ENCODE assay signal across 8 cellular contexts in the genomic region with DNA sequence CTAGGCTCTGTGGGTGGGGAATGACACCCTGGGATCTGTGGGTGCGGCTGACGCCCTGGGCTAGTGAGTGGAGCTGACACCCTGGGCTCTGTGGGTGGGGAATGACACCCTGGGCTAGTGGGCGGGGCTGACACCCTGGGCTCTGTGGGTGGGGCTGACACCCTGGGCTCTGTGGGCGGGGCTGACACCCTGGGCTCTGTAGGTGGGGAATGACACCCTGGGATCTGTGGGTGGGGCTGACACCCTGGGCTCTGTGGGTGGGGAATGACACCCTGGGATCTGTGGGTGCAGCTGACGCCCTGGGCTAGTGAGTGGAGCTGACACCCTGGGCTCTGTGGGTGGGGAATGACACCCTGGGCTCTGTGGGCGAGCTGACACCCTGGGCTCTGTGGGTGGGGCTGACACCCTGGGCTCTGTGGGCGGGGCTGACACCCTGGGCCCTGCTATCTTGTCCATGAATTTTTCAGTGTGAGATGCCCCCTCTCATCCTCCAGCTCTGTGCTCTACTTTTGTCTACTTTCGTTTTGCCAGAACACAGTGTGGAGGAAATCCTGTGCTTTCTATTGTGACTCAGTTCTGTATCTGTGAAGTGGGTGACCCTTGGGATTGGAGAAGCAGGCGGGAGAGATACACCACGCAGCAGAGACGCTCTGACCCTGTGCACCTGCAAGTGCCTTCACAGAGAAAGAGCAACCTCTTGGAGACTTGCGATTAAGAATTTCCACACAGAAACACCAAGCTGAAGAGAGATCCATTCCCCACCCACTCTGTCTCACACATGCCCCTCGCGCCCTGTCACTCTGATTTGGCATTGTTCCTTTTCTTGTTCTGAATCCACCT.
A peak's percentile ranks its signal among the peaks of the same experiment; 100 is the strongest.
DNase-seq lines count a peak whose midpoint lies in the region; ATAC-seq, FAIRE-seq and TF ChIP-seq lines count a peak whose summit lies in the region.
"Not testable (repeated sequence)": the region's sequence is repeated elsewhere in the genome, so short reads cannot be mapped to it uniquely, and the experiment has no call there.

No MANE protein-coding gene starts in this region.

- not testable (repeated sequence) for H3K9ac ChIP-seq in KMS-11; GM12878 (ENCODE audit: control insufficient read depth, insufficient read depth, low read length)

- peak; percentile 14 for DNase-seq in A172 (ENCODE audit: low spot score)
- peak; percentile 56 to 60 for DNase-seq in activated CD4-positive, alpha-beta T cell treated with anti-CD3 and anti-CD28 coated beads for 4 hours
- peak; percentile 22 to 30 for DNase-seq in activated T-cell treated with anti-CD3 and anti-CD28 coated beads, Interleukin-2, amount 50 U/mL, for 72 hours
- not testable (repeated sequence) for DNase-seq in GM12878 (ENCODE audit: low read depth, low spot score); progenitor cell of endocrine pancreas (ENCODE audit: low spot score, unreplicated experiment)
- peak; percentile 49 for DNase-seq in left cardiac atrium
- peak; percentile 47 for DNase-seq in stimulated activated CD8-positive, alpha-beta memory T cell treated with anti-CD3 and anti-CD28 coated beads, Interleukin-4, amount 100 ng/mL, for 48 hours

- not testable (repeated sequence) for H3K4me3 ChIP-seq in KMS-11 (IDR thresholded peaks at IDR 0.05; ENCODE audit: insufficient read depth, low read depth, low read length); GM12878

- not testable (repeated sequence) for H3K4me1 Mint-ChIP-seq in activated T-cell treated with anti-CD3 and anti-CD28 coated beads, Interleukin-2, amount 50 U/mL, for 72 hours (ENCODE audit: low read depth)
- H3K4me1 Mint-ChIP-seq in progenitor cell of endocrine pancreas (ENCODE audit: low read depth): peaks cover 13% of the 10 kb centered on the region

- H3K36me3 ChIP-seq in KMS-11 (ENCODE audit: insufficient read depth); GM12878 (ENCODE audit: control insufficient read depth in 2 of 2, insufficient read depth in 2 of 2, low read length in 1 of 2): not testable (repeated sequence)

- 13% methylated on average over 14 of the region's 14 CpGs for WGBS in GM12878 (ENCODE audit: insufficient coverage, insufficient replicate concordance, low lambda C conversion rate, missing lambda C conversion rate)

- TF ChIP-seq RAD21 in GM12878 (IDR thresholded peaks at IDR 0.05; ENCODE audit: insufficient read depth, low read depth, low read length): not testable (repeated sequence)

- not testable (repeated sequence) for H3K79me2 ChIP-seq in KMS-11 (ENCODE audit: insufficient read depth, low read depth); GM12878 (ENCODE audit: control insufficient read depth, insufficient read depth, low read length)

- H3K27ac ChIP-seq in KMS-11; GM12878 (ENCODE audit: control insufficient read depth, insufficient read depth): not testable (repeated sequence)

- not testable (repeated sequence) for H3K36me3 Mint-ChIP-seq in activated T-cell treated with anti-CD3 and anti-CD28 coated beads, Interleukin-2, amount 50 U/mL, for 72 hours (ENCODE audit: insufficient read depth in 2 of 2); progenitor cell of endocrine pancreas (ENCODE audit: insufficient read depth)

- POLR2A ChIA-PET in GM12878 (lab: Charles Lee): not testable (repeated sequence)

- H3K27me3 ChIP-seq in KMS-11 (ENCODE audit: insufficient read depth, low read depth); GM12878 (replicated peaks in 1 of 2; ENCODE audit: control insufficient read depth in 2 of 2, insufficient read depth in 2 of 2, low read length in 1 of 2): not testable (repeated sequence)

- RAD21 ChIA-PET in GM12878 (lab: Charles Lee; ENCODE audit: unreplicated experiment): not testable (repeated sequence)

- H3K4me1 ChIP-seq in KMS-11 (ENCODE audit: low read depth, poor library complexity, severe bottlenecking): peaks cover 16% of the 10 kb centered on the region
- not testable (repeated sequence) for H3K4me1 ChIP-seq in GM12878 (ENCODE audit: control insufficient read depth, insufficient read depth, low read length)

- not testable (repeated sequence) for BruUV-seq in GM12878 (replicated peaks; lab: Mats Ljungman, UMichigan)

- TF ChIP-seq POLR2A in GM12878 (IDR thresholded peaks at IDR 0.05; ENCODE audit: low read depth, low read length): not testable (repeated sequence)

- CTCF ChIA-PET in GM12878 (lab: Yijun Ruan, JAX): not testable (repeated sequence)

- not testable (repeated sequence) for H3K9me3 ChIP-seq in GM12878 (replicated peaks; ENCODE audit: control insufficient read depth, insufficient read depth, low read length)

- H3K4me2 ChIP-seq in KMS-11 (peak overlapping the region; percentile 24; the same call in 1 of the 2 replicates), GM12878 (ENCODE audit: control insufficient read depth, insufficient read depth) (peak overlapping the region; percentile 42)

- not testable (repeated sequence) for TF ChIP-seq EP300 in GM12878 (IDR thresholded peaks at IDR 0.05; ENCODE audit: borderline replicate concordance in 1 of 2, control insufficient read depth in 1 of 2, low read depth in 2 of 2, low read length in 2 of 2)

- FAIRE-seq in GM12878 (lab: Jason Lieb, UNC): not testable (repeated sequence)

- H3K4me3 Mint-ChIP-seq in activated T-cell treated with anti-CD3 and anti-CD28 coated beads, Interleukin-2, amount 50 U/mL, for 72 hours: peak overlapping the region in 1 of 2 donors; percentile 62
- H3K4me3 Mint-ChIP-seq in progenitor cell of endocrine pancreas (ENCODE audit: low read depth): not testable (repeated sequence)

- not testable (repeated sequence) for H4K20me1 ChIP-seq in KMS-11 (ENCODE audit: insufficient read depth); GM12878 (ENCODE audit: control insufficient read depth, insufficient read depth)

- H3K27ac Mint-ChIP-seq in activated T-cell treated with anti-CD3 and anti-CD28 coated beads, Interleukin-2, amount 50 U/mL, for 72 hours: peak overlapping the region; percentile 58
- H3K27ac Mint-ChIP-seq in progenitor cell of endocrine pancreas: peak overlapping the region; percentile 38

- H3K27me3 Mint-ChIP-seq in activated T-cell treated with anti-CD3 and anti-CD28 coated beads, Interleukin-2, amount 50 U/mL, for 72 hours (ENCODE audit: low read depth); progenitor cell of endocrine pancreas: not testable (repeated sequence)

- intact Hi-C loops in GM12878 (cut with micrococcal nuclease; ENCODE audit: unreplicated experiment): not testable (repeated sequence)
- intact Hi-C loops in left cardiac atrium (cut with DNase I): loop anchor here in 1 of 2 donors (2.0 kb wide), 1 partner anchor 134 kb away; no protein-coding TSS in a partner anchor

- not testable (repeated sequence) for TF ChIP-seq CTCF in KMS-11 (conservative IDR thresholded peaks at IDR 0.05; ENCODE audit: low read depth, low read length); GM12878 (IDR thresholded peaks at IDR 0.05 in 2 of 3, conservative IDR thresholded peaks at IDR 0.05 in 1 of 3; ENCODE audit: control insufficient read depth in 2 of 3, extremely low read depth in 1 of 3, insufficient read depth in 1 of 3, low read depth in 3 of 3, low read length in 3 of 3); progenitor cell of endocrine pancreas (IDR thresholded peaks at IDR 0.05; ENCODE audit: unreplicated experiment)

- peak; percentile 51 to 68 for ATAC-seq in activated T-cell treated with anti-CD3 and anti-CD28 coated beads, Interleukin-2, amount 50 U/mL, for 72 hours (replicated peaks in 1 of 2)
- ATAC-seq in GM12878 (peak; percentile 15; the same call in 2 of the 3 replicates), left cardiac atrium (peak; percentile 70 to 80)

- not testable (repeated sequence) for H2AFZ ChIP-seq in KMS-11 (ENCODE audit: low read depth); GM12878 (ENCODE audit: control insufficient read depth, low read depth, low read length)

- in situ Hi-C loops in GM12878 (cut with MboI): not testable (repeated sequence)

- SMC1A ChIA-PET in GM12878 (lab: Charles Lee; ENCODE audit: uncharacterized antibody, unreplicated experiment): not testable (repeated sequence)

- not testable (repeated sequence) for H3K9me3 Mint-ChIP-seq in activated T-cell treated with anti-CD3 and anti-CD28 coated beads, Interleukin-2, amount 50 U/mL, for 72 hours; progenitor cell of endocrine pancreas (ENCODE audit: low read depth)

TF ChIP-seq in GM12878, 131 proteins besides CTCF, POLR2A, EP300 and RAD21:
- TF ChIP-seq, protein P1, sequence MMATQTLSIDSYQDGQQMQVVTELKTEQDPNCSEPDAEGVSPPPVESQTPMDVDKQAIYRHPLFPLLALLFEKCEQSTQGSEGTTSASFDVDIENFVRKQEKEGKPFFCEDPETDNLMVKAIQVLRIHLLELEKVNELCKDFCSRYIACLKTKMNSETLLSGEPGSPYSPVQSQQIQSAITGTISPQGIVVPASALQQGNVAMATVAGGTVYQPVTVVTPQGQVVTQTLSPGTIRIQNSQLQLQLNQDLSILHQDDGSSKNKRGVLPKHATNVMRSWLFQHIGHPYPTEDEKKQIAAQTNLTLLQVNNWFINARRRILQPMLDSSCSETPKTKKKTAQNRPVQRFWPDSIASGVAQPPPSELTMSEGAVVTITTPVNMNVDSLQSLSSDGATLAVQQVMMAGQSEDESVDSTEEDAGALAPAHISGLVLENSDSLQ (IDR thresholded peaks at IDR 0.05): peak; percentile 59; the same call in 1 of the 2 replicates

Comparison
In these comparisons a context has a peak if more than half of its experiments do, and no peak if none do; other contexts are left out.
1. ATAC-seq: peak in every context shown above with its lines; median percentile 75 in left cardiac atrium; 60 in activated T-cell treated with anti-CD3 and anti-CD28 coated beads, Interleukin-2, amount 50 U/mL, for 72 hours; 15 in GM12878.